In the genomic region with DNA sequence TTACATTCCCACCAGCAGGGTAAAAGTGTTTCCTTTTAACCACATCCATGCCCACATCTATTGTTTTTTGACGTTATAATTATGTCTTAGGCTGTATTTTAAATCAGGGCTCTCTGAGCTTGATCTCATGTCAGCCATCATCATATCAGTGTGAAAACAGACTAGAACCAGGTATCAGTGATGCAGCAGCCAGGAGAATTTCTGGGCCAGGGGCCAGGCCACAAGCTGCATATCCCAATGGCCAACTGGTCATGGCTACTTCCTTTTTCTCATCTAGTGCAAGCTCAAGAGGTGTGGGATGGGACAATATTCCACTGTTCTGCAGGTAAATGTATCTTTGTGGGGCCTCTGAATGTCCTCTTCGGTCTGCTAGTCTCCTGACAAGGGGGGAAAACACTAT, we compare ENCODE assay signal across 15 cellular contexts.
DNase-seq lines count a peak whose midpoint lies in the region; ATAC-seq and TF ChIP-seq lines count a peak whose summit lies in the region.
"Had no signal": no experiment of that assay in that cellular context is flagged by ENCODE, and none has a peak within 500 bp of the region (broad histone marks: within the 10 kb centered on the region; RNA-seq: fewer than 3 reads in every experiment).

No MANE protein-coding gene starts in this region.

- no peaks in the 10 kb centered on the region for H4K20me1 ChIP-seq in osteoblast (ENCODE audit: insufficient read depth, low read length)
- H4K20me1 ChIP-seq: BLaER1 had no signal

- no peak for TF ChIP-seq CTCF in osteoblast (IDR thresholded peaks at IDR 0.05; ENCODE audit: extremely low read depth, low read depth, low read length)
- TF ChIP-seq CTCF in transverse colon (IDR thresholded peaks at IDR 0.05): no peak

- peak overlapping the region; percentile 77 for H3K4me2 ChIP-seq in osteoblast (ENCODE audit: insufficient read depth, low read length)
- H3K4me2 ChIP-seq: BLaER1 had no signal

- TF ChIP-seq EP300 in transverse colon (IDR thresholded peaks at IDR 0.05; ENCODE audit: low read depth): no peak

- intact Hi-C loops in transverse colon (cut with DNase I; ENCODE audit: low total_unique reads): no loop called here

- H3K27ac ChIP-seq in osteoblast (ENCODE audit: low read depth, low read length) (peak overlapping the region; percentile 85), transverse colon (peak overlapping the region in 3 of 4 donors; percentile 55 to 77 (median 63))
- H3K27ac ChIP-seq: BLaER1 had no signal

- H3K4me3 ChIP-seq in osteoblast (ENCODE audit: insufficient read depth, low read length) (no peak overlapping the region), transverse colon (no peak overlapping the region)
- H3K4me3 ChIP-seq: BLaER1 had no signal

- peak overlapping the region; percentile 64 for H2AFZ ChIP-seq in osteoblast (ENCODE audit: low read length)

- ATAC-seq in GM18858 (IDR thresholded peaks at IDR 0.05; ENCODE audit: unreplicated experiment) (no peak), GM18511 (IDR thresholded peaks at IDR 0.05; ENCODE audit: unreplicated experiment) (no peak)

- WGBS in transverse colon (ENCODE audit: low coverage in 1 of 2), 2 donors: 93 to 100% methylated on average over 2 of the region's 2 CpGs

- in situ Hi-C loops in transverse colon (cut with MboI; ENCODE audit: low pct_ligation_motif_present in 1 of 4, low pct_unique_long_range_greater_than_20kb in 1 of 4, low sequenced_read_pairs in 3 of 4): no loop called here

- H3K27me3 ChIP-seq in osteoblast (ENCODE audit: insufficient read depth, low read length) (no peaks in the 10 kb centered on the region), transverse colon (no peaks in the 10 kb centered on the region)
- H3K27me3 ChIP-seq: BLaER1 had no signal

- peak; percentile 7 for DNase-seq in NCI-H2196 (lab: John Stamatoyannopoulos, UW; ENCODE audit: unreplicated experiment)
- DNase-seq in NCI-H2196 treated with DMSO at 0.1 percent for 48 hours (lab: John Stamatoyannopoulos, UW; ENCODE audit: unreplicated experiment): no peak
- DNase-seq in cerebellar cortex (ENCODE audit: low spot score): peak; percentile 29
- no peak for DNase-seq in osteoblast (ENCODE audit: insufficient read length, low spot score, missing footprints)
- no peak for DNase-seq in transverse colon
- no peak for DNase-seq in NK-92 (lab: John Stamatoyannopoulos, UW; ENCODE audit: unreplicated experiment)
- DNase-seq: activated B cell treated with CpG ODN at 0.5 μM for 24 hours; activated CD8-positive, alpha-beta memory T cell treated with anti-CD3 and anti-CD28 coated beads for 24 hours; activated naive CD8-positive, alpha-beta T cell treated with anti-CD3 and anti-CD28 coated beads, Interleukin-2, amount 10 ng/mL, durations not matched to agents 7 days and 5 days; H7; SIG-M5 had no signal

- H3K4me1 ChIP-seq in osteoblast (ENCODE audit: insufficient read depth, low read length) (peaks cover 38% of the 10 kb centered on the region), transverse colon (peaks cover 0 to 23% (median 13%) of the 10 kb centered on the region in 4 donors)

- no peaks in the 10 kb centered on the region for H3K9me3 ChIP-seq in osteoblast (ENCODE audit: low read depth, low read length)
- no peaks in the 10 kb centered on the region for H3K9me3 ChIP-seq in transverse colon
- H3K9me3 ChIP-seq: thoracic aorta had no signal

- H3K36me3 ChIP-seq in osteoblast (ENCODE audit: insufficient read depth, low read length): no peaks in the 10 kb centered on the region
- no peaks in the 10 kb centered on the region for H3K36me3 ChIP-seq in transverse colon
- H3K36me3 ChIP-seq: BLaER1, thoracic aorta had no signal

- no peak for TF ChIP-seq POLR2A in transverse colon (IDR thresholded peaks at IDR 0.05)

- H3K79me2 ChIP-seq in osteoblast (ENCODE audit: insufficient read depth, low read length): peaks cover 10% of the 10 kb centered on the region

Comparison
In these comparisons a context has a peak if more than half of its experiments do, and no peak if none do; other contexts are left out.
1. DNase-seq: peak in NCI-H2196 (single experiment) and cerebellar cortex (single experiment); none in NCI-H2196 treated with DMSO at 0.1 percent for 48 hours (single experiment), osteoblast (single experiment), transverse colon (single experiment) and NK-92 (single experiment).